Comparison of ENCODE assay signal across 10 cellular contexts in genomic region chr9:109086221-109086620, GRCh38. TPM values are rescaled to one million over a fixed set of nuclear protein-coding genes. Genes with fewer than 3 reads are reported as not detected.
A peak's percentile ranks its signal among the peaks of the same experiment; 100 is the strongest.
DNase-seq lines count a peak whose midpoint lies in the region; ATAC-seq and TF ChIP-seq lines count a peak whose summit lies in the region.
"Had no signal": no experiment of that assay in that cellular context is flagged by ENCODE, and none has a peak within 500 bp of the region (broad histone marks: within the 10 kb centered on the region; RNA-seq: fewer than 3 reads in every experiment).

No MANE protein-coding gene starts in this region.

- no peaks in the 10 kb centered on the region for H3K27me3 ChIP-seq in thyroid gland

- intact Hi-C loops in thyroid gland (cut with DNase I) = no loop called here

- peaks cover 15 to 41% of the 10 kb centered on the region in 2 donors for H3K36me3 ChIP-seq in thyroid gland

- H3K27ac ChIP-seq in thyroid gland = peak overlapping the region in 2 of 3 donors; percentile 5 to 48
- H3K27ac ChIP-seq: 22Rv1, parathyroid adenoma had no signal

- peak; percentile 85 for ATAC-seq in HG03039 (IDR thresholded peaks at IDR 0.05; ENCODE audit: unreplicated experiment)
- ATAC-seq in effector memory CD8-positive, alpha-beta T cell (replicated peaks) = no peak

- no peaks in the 10 kb centered on the region for H3K9me3 Mint-ChIP-seq in effector memory CD8-positive, alpha-beta T cell

- peak; percentile 36 for DNase-seq in SIG-M5 treated with dmso at 0.1 percent for 504 hours (lab: John Stamatoyannopoulos, UW; ENCODE audit: unreplicated experiment)
- no peak for DNase-seq in SIG-M5 (lab: John Stamatoyannopoulos, UW)
- DNase-seq in SK-MEL-5 (ENCODE audit: low read depth, low spot score) = peak; percentile 35
- no peak for DNase-seq in thyroid gland
- DNase-seq in NK-92 (lab: John Stamatoyannopoulos, UW; ENCODE audit: unreplicated experiment) = no peak
- DNase-seq in SW480 (ENCODE audit: low spot score) = no peak
- DNase-seq in effector memory CD8-positive, alpha-beta T cell = no peak

- no peak overlapping the region for H3K4me3 Mint-ChIP-seq in effector memory CD8-positive, alpha-beta T cell

- peak overlapping the region in 1 of 2 donors; percentile 71 for H3K27ac Mint-ChIP-seq in effector memory CD8-positive, alpha-beta T cell

- no peaks in the 10 kb centered on the region for H3K9me3 ChIP-seq in thyroid gland

- H3K4me1 Mint-ChIP-seq in effector memory CD8-positive, alpha-beta T cell (ENCODE audit: low read depth in 2 of 2) = peaks cover 2 to 21% of the 10 kb centered on the region in 2 donors

- in situ Hi-C loops in SK-MEL-5 (cut with HindIII; ENCODE audit: low pct_unique_long_range_greater_than_20kb, low sequenced_read_pairs) = no loop called here

- H3K4me3 ChIP-seq in thyroid gland (replicated peaks in 1 of 3) = no peak overlapping the region

- 94 to 98% methylated on average over 3 of the region's 3 CpGs for WGBS in thyroid gland, 2 donors

- no peak for TF ChIP-seq POLR2A in thyroid gland (IDR thresholded peaks at IDR 0.05)

- peaks cover 3 to 6% of the 10 kb centered on the region in 2 donors for H3K4me1 ChIP-seq in thyroid gland
- H3K4me1 ChIP-seq: parathyroid adenoma had no signal

- TF ChIP-seq CTCF in thyroid gland (IDR thresholded peaks at IDR 0.05) = no peak

- peaks cover 47% of the 10 kb centered on the region for H3K36me3 Mint-ChIP-seq in effector memory CD8-positive, alpha-beta T cell (ENCODE audit: insufficient read depth)

- H3K27me3 Mint-ChIP-seq in effector memory CD8-positive, alpha-beta T cell = no peaks in the 10 kb centered on the region

RNA-seq across cellular contexts. Expression of gene TMEM245, which starts 33.5 kb away (rescaled TPM):
- 52.3 and 60.0 TPM in 2 replicates for total RNA-seq in SK-MEL-5 (2014; rRNA removed; shearing (Covaris generic))
- 50.2 and 61.5 TPM in 2 replicates for polyA plus RNA-seq in SK-MEL-5 (2015; cell fraction: cytosol; rRNA removed)
- polyA plus RNA-seq in SK-MEL-5 (2015; cell fraction: nucleus; rRNA removed) = 18.5 and 20.3 TPM in 2 replicates
- total RNA-seq in thyroid gland = 100 to 1,000 TPM; 222 to 549 (median 318) TPM

Comparison
In these comparisons a context has a peak if more than half of its experiments do, and no peak if none do; other contexts are left out.
1. DNase-seq: peak in SIG-M5 treated with dmso at 0.1 percent for 504 hours (single experiment) and SK-MEL-5 (single experiment); none in SIG-M5 (single experiment), thyroid gland (0 of 2), NK-92 (single experiment), SW480 (single experiment) and effector memory CD8-positive, alpha-beta T cell (0 of 3).